In genomic region chr1:113758631-113759340, GRCh38 we compare ENCODE assay signal across 8 cellular contexts. TPM values are rescaled to one million over a fixed set of nuclear protein-coding genes. Genes with fewer than 3 reads are reported as not detected.
A peak's percentile ranks its signal among the peaks of the same experiment; 100 is the strongest.
DNase-seq lines count a peak whose midpoint lies in the region; ATAC-seq lines count a peak whose summit lies in the region.

No MANE protein-coding gene starts in this region.

- H3K9me3 ChIP-seq in BLaER1 treated with 17β-estradiol and CSF1 and Interleukin-3, amounts not matched to agents 10 nM and 100 nM (replicated peaks in 1 of 11): peaks cover 0 to under 1% (median 0%) of the 10 kb centered on the region in 11 experiments; a peak in 3 of 22 replicates
- H3K9me3 ChIP-seq in esophagus (ENCODE audit: control insufficient read depth in 2 of 2, insufficient read depth in 1 of 2, low read depth in 1 of 2, low read length in 1 of 2) (no peaks in the 10 kb centered on the region), mucosa of rectum (ENCODE audit: control insufficient read depth in 2 of 2, low read length in 2 of 2) (no peaks in the 10 kb centered on the region)

- peak; percentile 69 for ATAC-seq in GM19035 (IDR thresholded peaks at IDR 0.05; ENCODE audit: unreplicated experiment)
- peak; percentile 42 for ATAC-seq in HG03196 (IDR thresholded peaks at IDR 0.05; ENCODE audit: unreplicated experiment)

- peaks cover 27 to 37% (median 33%) of the 10 kb centered on the region in 10 experiments for H3K4me1 ChIP-seq in BLaER1 treated with 17β-estradiol and CSF1 and Interleukin-3, amounts not matched to agents 10 nM and 100 nM
- H3K4me1 ChIP-seq in esophagus (ENCODE audit: control insufficient read depth in 2 of 2, insufficient read depth in 2 of 2, low read length in 1 of 2) (no peaks in the 10 kb centered on the region), mucosa of rectum (ENCODE audit: control insufficient read depth in 2 of 2, insufficient read depth in 2 of 2, low read length in 2 of 2) (peaks cover 3 to 6% of the 10 kb centered on the region in 2 donors)

- peak overlapping the region; percentile 85 to 99 (median 92) for H3K27ac ChIP-seq in BLaER1 treated with 17β-estradiol and CSF1 and Interleukin-3, amounts not matched to agents 10 nM and 100 nM
- peak overlapping the region; percentile 92 to 93 for H3K27ac ChIP-seq in esophagus (ENCODE audit: low read depth in 2 of 2, low read length in 1 of 2)
- H3K27ac ChIP-seq in mucosa of rectum (ENCODE audit: low read depth in 2 of 2, low read length in 2 of 2): peak overlapping the region; percentile 91 to 93

- H3K4me3 ChIP-seq in BLaER1 treated with 17β-estradiol and CSF1 and Interleukin-3, amounts not matched to agents 10 nM and 100 nM: peak overlapping the region; percentile 77 to 97 (median 90)
- H3K4me3 ChIP-seq in esophagus (ENCODE audit: low read depth in 1 of 2, low read length in 2 of 2): peak overlapping the region; percentile 82 to 96
- peak overlapping the region; percentile 80 to 95 for H3K4me3 ChIP-seq in mucosa of rectum (ENCODE audit: low read length in 2 of 2)

- DNase-seq in NOMO-1 treated with dmso at 0.1 percent for 144 hours (lab: John Stamatoyannopoulos, UW; ENCODE audit: unreplicated experiment) (peak; percentile 46), activated T-cell treated with anti-CD3 and anti-CD28 coated beads for 48 hours (ENCODE audit: low read depth) (peak; percentile 58)
- DNase-seq in stimulated activated CD8-positive, alpha-beta memory T cell treated with anti-CD3 and anti-CD28 coated beads, Interleukin-7, amount 100 ng/mL, for 48 hours (ENCODE audit: extremely low read depth in 1 of 2, low read depth in 1 of 2): peak; percentile 39 to 46

- H3K36me3 ChIP-seq in BLaER1 treated with 17β-estradiol and CSF1 and Interleukin-3, amounts not matched to agents 10 nM and 100 nM: peaks cover 5 to 39% (median 17%) of the 10 kb centered on the region in 11 experiments
- no peaks in the 10 kb centered on the region for H3K36me3 ChIP-seq in esophagus (ENCODE audit: control insufficient read depth in 2 of 2, insufficient read depth in 2 of 2, low read length in 1 of 2)
- H3K36me3 ChIP-seq in mucosa of rectum (ENCODE audit: control insufficient read depth in 2 of 2, insufficient read depth in 2 of 2, low read length in 2 of 2): peaks cover 0 to 4% of the 10 kb centered on the region in 2 donors

- peak overlapping the region; percentile 89 to 97 (median 93) for H3K9ac ChIP-seq in BLaER1 treated with 17β-estradiol and CSF1 and Interleukin-3, amounts not matched to agents 10 nM and 100 nM
- H3K9ac ChIP-seq in mucosa of rectum (ENCODE audit: low read depth in 1 of 2, low read length in 2 of 2): peak overlapping the region; percentile 90 to 95

- peak overlapping the region; percentile 70 to 93 (median 80) for H3K4me2 ChIP-seq in BLaER1 treated with 17β-estradiol and CSF1 and Interleukin-3, amounts not matched to agents 10 nM and 100 nM

- 0% methylated on average over 50 to 57 of the region's 57 CpGs for WGBS in esophagus, 2 donors

- H4K20me1 ChIP-seq in BLaER1 treated with 17β-estradiol and CSF1 and Interleukin-3, amounts not matched to agents 10 nM and 100 nM: no peaks in the 10 kb centered on the region

- H3K27me3 ChIP-seq in BLaER1 treated with 17β-estradiol and CSF1 and Interleukin-3, amounts not matched to agents 10 nM and 100 nM: no peaks in the 10 kb centered on the region
- H3K27me3 ChIP-seq in esophagus (ENCODE audit: control insufficient read depth in 1 of 2, insufficient read depth in 2 of 2, low read length in 2 of 2): no peaks in the 10 kb centered on the region
- H3K27me3 ChIP-seq in mucosa of rectum (ENCODE audit: control insufficient read depth in 2 of 2, insufficient read depth in 2 of 2, low read length in 2 of 2): no peaks in the 10 kb centered on the region

RNA-seq across cellular contexts. Expression of gene PHTF1, which starts 0.5 kb away (rescaled TPM):
- polyA plus RNA-seq in esophagus: 1 to 10 TPM; 1.6 to 2.3 TPM

RNA-seq across cellular contexts. Expression of gene RSBN1, which starts 53.5 kb away (rescaled TPM):
- 1 to 10 TPM; 2.9 to 3.5 TPM for polyA plus RNA-seq in esophagus

Comparison
In these comparisons a context has a peak if more than half of its experiments do, and no peak if none do; other contexts are left out.
1. Peak in every context shown above with its lines: DNase-seq, ATAC-seq, H3K4me3 ChIP-seq and H3K27ac ChIP-seq.